In genomic region chr14:69191340-69192111, GRCh38 we compare ENCODE assay signal across 8 cellular contexts.
DNase-seq lines count a peak whose midpoint lies in the region; ATAC-seq lines count a peak whose summit lies in the region.

EXD2 (plus strand) TSS chr14:69191498; CDS start chr14:69209471, 17,973 bp downstream.

- no peaks in the 10 kb centered on the region for H4K20me1 ChIP-seq in BLaER1 treated with 17β-estradiol and CSF1 and Interleukin-3, amounts not matched to agents 10 nM and 100 nM

- H3K36me3 ChIP-seq in BLaER1 treated with 17β-estradiol and CSF1 and Interleukin-3, amounts not matched to agents 10 nM and 100 nM: no peaks in the 10 kb centered on the region
- no peaks in the 10 kb centered on the region for H3K36me3 ChIP-seq in endocrine pancreas (ENCODE audit: control insufficient read depth, insufficient read depth, low read length)

- peaks cover 25 to 38% (median 36%) of the 10 kb centered on the region in 11 experiments for H3K27me3 ChIP-seq in BLaER1 treated with 17β-estradiol and CSF1 and Interleukin-3, amounts not matched to agents 10 nM and 100 nM
- H3K27me3 ChIP-seq in endocrine pancreas (ENCODE audit: control insufficient read depth, insufficient read depth, low read length): no peaks in the 10 kb centered on the region

- peak within 1 kb of the TSS; percentile 50 to 79 (median 69) for H3K4me2 ChIP-seq in BLaER1 treated with 17β-estradiol and CSF1 and Interleukin-3, amounts not matched to agents 10 nM and 100 nM

- 0 out of 20 replicates have a peak, but pooled peaks cover 0 to 8% (median 0%) of the 10 kb centered on the region in 10 experiments for H3K4me1 ChIP-seq in BLaER1 treated with 17β-estradiol and CSF1 and Interleukin-3, amounts not matched to agents 10 nM and 100 nM
- H3K4me1 ChIP-seq in endocrine pancreas (ENCODE audit: control insufficient read depth, insufficient read depth, low read length): peaks cover 5% of the 10 kb centered on the region

- no peak within 1 kb of the TSS; a peak in 2 of 22 replicates for H3K27ac ChIP-seq in BLaER1 treated with 17β-estradiol and CSF1 and Interleukin-3, amounts not matched to agents 10 nM and 100 nM

- H3K9me3 Mint-ChIP-seq in memory B cell: no peaks in the 10 kb centered on the region

- no peaks in the 10 kb centered on the region for H3K27me3 Mint-ChIP-seq in memory B cell

- ATAC-seq in GM19351 (IDR thresholded peaks at IDR 0.05; ENCODE audit: unreplicated experiment) (peak; percentile 89), HG03565 (IDR thresholded peaks at IDR 0.05; ENCODE audit: unreplicated experiment) (peak; percentile 68), memory B cell (ENCODE audit: low read depth) (peak; percentile 83)

- peaks cover 12% of the 10 kb centered on the region for H3K4me1 Mint-ChIP-seq in memory B cell

- H3K4me3 ChIP-seq in BLaER1 treated with 17β-estradiol and CSF1 and Interleukin-3, amounts not matched to agents 10 nM and 100 nM: peak within 1 kb of the TSS; percentile 54 to 72 (median 60)
- H3K4me3 ChIP-seq in endocrine pancreas (ENCODE audit: control insufficient read depth, insufficient read depth, low read length): peak within 1 kb of the TSS; percentile 88

- H3K27ac Mint-ChIP-seq in memory B cell: peak within 1 kb of the TSS; percentile 87

- H3K36me3 Mint-ChIP-seq in memory B cell: peaks cover 2% of the 10 kb centered on the region

- DNase-seq in NCI-H774 (lab: John Stamatoyannopoulos, UW) (peak; percentile 87), memory B cell (ENCODE audit: low spot score in 2 of 2) (peak; percentile 35 to 51)
- DNase-seq in activated CD8-positive, alpha-beta memory T cell treated with anti-CD3 and anti-CD28 coated beads for 48 hours (ENCODE audit: low read depth in 2 of 3, low spot score in 2 of 3): peak; percentile 37 to 52 (median 47)
- peak; percentile 27 for DNase-seq in stimulated activated CD8-positive, alpha-beta memory T cell treated with anti-CD3 and anti-CD28 coated beads, Interleukin-12 subunit alpha, Interleukin-12 subunit beta, amount 100 ng/mL, for 24 hours (ENCODE audit: extremely low read depth)

- peaks cover 0 to 8% (median 0%) of the 10 kb centered on the region in 11 experiments; a peak in 4 of 22 replicates for H3K9me3 ChIP-seq in BLaER1 treated with 17β-estradiol and CSF1 and Interleukin-3, amounts not matched to agents 10 nM and 100 nM (replicated peaks in 1 of 11)
- no peaks in the 10 kb centered on the region for H3K9me3 ChIP-seq in endocrine pancreas (ENCODE audit: control insufficient read depth, low read length)

- H3K9ac ChIP-seq in BLaER1 treated with 17β-estradiol and CSF1 and Interleukin-3, amounts not matched to agents 10 nM and 100 nM: peak within 1 kb of the TSS in 10 of 11 experiments; percentile 0 to 63 (median 36); a peak in 13 of 22 replicates
- H3K9ac ChIP-seq in endocrine pancreas (ENCODE audit: control insufficient read depth, insufficient read depth, low read length): peak within 1 kb of the TSS; percentile 83

- H3K4me3 Mint-ChIP-seq in memory B cell: peak within 1 kb of the TSS; percentile 95

Comparison
In these comparisons a context has a peak if more than half of its experiments do, and no peak if none do; other contexts are left out.
1. DNase-seq: peak in every context shown above with its lines; median percentile 87 in NCI-H774; 47 in activated CD8-positive, alpha-beta memory T cell treated with anti-CD3 and anti-CD28 coated beads for 48 hours; 43 in memory B cell; 27 in stimulated activated CD8-positive, alpha-beta memory T cell treated with anti-CD3 and anti-CD28 coated beads, Interleukin-12 subunit alpha, Interleukin-12 subunit beta, amount 100 ng/mL, for 24 hours.